1 cellular context compared by ENCODE assay signal in the genomic region with DNA sequence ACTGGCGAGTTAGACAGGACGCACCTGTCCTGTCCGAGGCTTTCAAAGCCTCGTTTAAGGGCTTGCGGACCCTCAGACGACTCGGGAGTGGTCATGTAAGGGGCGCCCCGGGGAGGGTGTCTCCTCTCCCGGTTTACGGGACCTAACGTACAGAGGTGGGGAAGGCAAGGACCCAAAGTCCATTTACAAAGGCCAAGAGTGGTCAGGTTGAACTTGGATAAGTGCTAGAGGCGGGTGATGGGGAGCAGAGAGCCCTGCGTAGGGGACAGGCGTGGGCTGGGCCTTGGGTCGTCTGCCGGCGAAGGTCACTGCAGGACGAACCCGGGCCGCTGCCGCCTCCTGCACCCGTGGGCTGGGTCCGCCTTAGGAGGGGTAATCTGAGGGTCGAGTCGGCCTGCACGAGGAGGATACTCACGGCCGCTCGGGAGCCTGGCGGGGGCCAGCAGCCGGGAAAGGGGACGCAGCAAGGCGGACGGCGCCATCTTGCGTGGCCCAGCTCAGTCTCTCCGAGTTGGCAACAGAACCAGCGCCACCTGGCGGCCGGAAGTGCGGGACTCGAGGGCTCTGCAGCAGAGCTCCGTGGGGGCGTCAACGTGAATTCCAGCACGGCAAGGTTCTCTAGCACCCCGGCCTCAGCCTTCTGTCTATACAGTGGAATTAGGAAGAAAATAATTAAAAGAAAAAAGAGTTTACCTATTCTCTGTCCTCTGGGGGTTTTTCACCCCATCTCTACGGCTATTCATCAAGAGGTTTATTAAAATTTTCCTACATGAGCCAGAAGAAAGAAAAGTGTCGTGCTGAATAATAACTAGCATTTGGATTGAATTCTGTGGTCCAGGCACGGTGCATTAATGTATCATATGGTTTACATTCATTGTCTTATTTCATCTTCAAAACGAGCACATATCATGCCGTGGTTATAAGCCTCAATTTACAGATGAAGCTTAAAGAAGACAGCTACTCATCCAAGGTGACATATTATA.
A peak's percentile ranks its signal among the peaks of the same experiment; 100 is the strongest.
TF ChIP-seq lines count a peak whose summit lies in the region.

No MANE protein-coding gene starts in this region.

TF ChIP-seq in neural cell, 6 proteins besides CTCF, POLR2A, EP300 and RAD21 (continued from another document):
- peak; percentile 83 for TF ChIP-seq REST (IDR thresholded peaks at IDR 0.05; ENCODE audit: borderline replicate concordance)
TF ChIP-seq in neural cell: peak in this region for 5.
